ENCODE assay signal across 36 cellular contexts in the genomic region with DNA sequence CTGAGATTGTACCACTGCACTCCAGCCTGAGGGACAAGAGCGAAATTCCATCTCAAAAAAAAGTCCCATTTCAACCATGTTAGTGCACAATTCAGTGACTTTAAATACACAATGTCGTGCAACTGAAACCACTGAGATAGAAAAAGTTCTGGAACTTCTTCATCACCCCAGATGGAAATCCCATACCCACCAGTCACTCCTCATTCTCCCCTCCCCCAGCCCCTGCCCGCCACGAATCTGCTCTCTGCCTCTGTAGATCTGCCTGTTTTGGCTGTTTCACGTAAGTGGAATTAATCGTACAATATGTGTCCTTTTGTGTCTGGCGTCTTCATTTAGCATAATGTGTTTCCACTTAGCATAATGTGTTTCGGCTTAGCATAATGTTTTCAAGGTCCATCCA. TPM values are rescaled to one million over a fixed set of nuclear protein-coding genes. Genes with fewer than 3 reads are reported as not detected.
"Had no signal": no experiment of that assay in that cellular context is flagged by ENCODE, and none has a peak within 500 bp of the region (broad histone marks: within the 10 kb centered on the region; RNA-seq: fewer than 3 reads in every experiment).

No MANE protein-coding gene starts in this region.

- H3K9me3 Mint-ChIP-seq: activated B cell treated with CpG ODN at 0.5 μM for 24 hours; activated CD4-positive, alpha-beta memory T cell treated with anti-CD3 and anti-CD28 coated beads for 36 hours; activated CD4-positive, alpha-beta T cell treated with anti-CD3 and anti-CD28 coated beads, Interleukin-2, amount 10 ng/mL, durations not matched to agents 24 days and 14 days; activated naive CD4-positive, alpha-beta T cell treated with anti-CD3 and anti-CD28 coated beads, Interleukin-2, amount 10 ng/mL, durations not matched to agents 7 days and 5 days; activated T-helper 1 cell treated with anti-CD3 and anti-CD28 coated beads, Interleukin-12 subunit alpha, Interleukin-12 subunit beta, Interleukin-2, Interleukin-4 antibody, amounts not matched to agents 30 ng/mL and 10 ng/mL and 1 ng/mL, durations not matched to agents 14 hours and 24 hours and 36 hours; central memory CD8-positive, alpha-beta T cell; dendritic cell treated with granulocyte-macrophage colony-stimulating factor and Interleukin-4, amounts not matched to agents 40 ng/mL and 50 ng/mL, for 4 days; endodermal cell; T-helper 2 cell treated with Interferon-gamma antibody and Interleukin-4, amounts not matched to agents 5 μg/mL and 100 μg/mL, for 36 hours had no signal

- H3K27ac Mint-ChIP-seq: activated B cell treated with CpG ODN at 0.5 μM for 24 hours; activated CD4-positive, alpha-beta memory T cell treated with anti-CD3 and anti-CD28 coated beads for 36 hours; activated CD4-positive, alpha-beta T cell treated with anti-CD3 and anti-CD28 coated beads for 36 hours; activated CD4-positive, alpha-beta T cell treated with anti-CD3 and anti-CD28 coated beads, Interleukin-2, amount 10 ng/mL, durations not matched to agents 24 days and 14 days; activated CD8-positive, alpha-beta memory T cell treated with anti-CD3 and anti-CD28 coated beads, Interleukin-2, amount 10 ng/mL, durations not matched to agents 7 days and 5 days; activated CD8-positive, alpha-beta T cell treated with anti-CD3 and anti-CD28 coated beads, Interleukin-2, amount 10 ng/mL, durations not matched to agents 7 days and 5 days; activated naive CD4-positive, alpha-beta T cell treated with anti-CD3 and anti-CD28 coated beads, Interleukin-2, amount 10 ng/mL, durations not matched to agents 7 days and 5 days; activated naive CD8-positive, alpha-beta T cell; activated T-helper 1 cell treated with anti-CD3 and anti-CD28 coated beads, Interleukin-12 subunit alpha, Interleukin-12 subunit beta, Interleukin-2, Interleukin-4 antibody, amounts not matched to agents 30 ng/mL and 10 ng/mL and 1 ng/mL, durations not matched to agents 14 hours and 24 hours and 36 hours; dendritic cell treated with granulocyte-macrophage colony-stimulating factor and Interleukin-4, amounts not matched to agents 40 ng/mL and 50 ng/mL, for 4 days; endodermal cell; T-helper 17 cell; T-helper 2 cell treated with Interferon-gamma antibody and Interleukin-4, amounts not matched to agents 5 μg/mL and 100 μg/mL, for 36 hours had no signal

- H3K27ac ChIP-seq: ascending aorta, brain microvascular endothelial cell, coronary artery, foreskin keratinocyte, gastrocnemius medialis, WERI-Rb-1 had no signal

- H3K36me3 ChIP-seq: ascending aorta, brain microvascular endothelial cell, gastrocnemius medialis, WERI-Rb-1 had no signal

- H3K27me3 ChIP-seq: ascending aorta, brain microvascular endothelial cell, dorsolateral prefrontal cortex, gastrocnemius medialis had no signal

- H3K4me1 ChIP-seq: ascending aorta, foreskin keratinocyte, gastrocnemius medialis had no signal

- H3K36me3 Mint-ChIP-seq: activated CD4-positive, alpha-beta memory T cell treated with anti-CD3 and anti-CD28 coated beads for 36 hours; activated CD8-positive, alpha-beta memory T cell treated with anti-CD3 and anti-CD28 coated beads, Interleukin-2, amount 10 ng/mL, durations not matched to agents 7 days and 5 days; activated naive CD4-positive, alpha-beta T cell treated with anti-CD3 and anti-CD28 coated beads, Interleukin-2, amount 10 ng/mL, durations not matched to agents 7 days and 5 days; activated naive CD8-positive, alpha-beta T cell had no signal

- H3K27me3 Mint-ChIP-seq: activated CD4-positive, alpha-beta memory T cell treated with anti-CD3 and anti-CD28 coated beads for 36 hours; activated CD4-positive, alpha-beta T cell treated with anti-CD3 and anti-CD28 coated beads for 36 hours; activated CD4-positive, alpha-beta T cell treated with anti-CD3 and anti-CD28 coated beads, Interleukin-2, amount 10 ng/mL, durations not matched to agents 24 days and 14 days; activated CD8-positive, alpha-beta memory T cell treated with anti-CD3 and anti-CD28 coated beads, Interleukin-2, amount 10 ng/mL, durations not matched to agents 7 days and 5 days; activated naive CD8-positive, alpha-beta T cell; dendritic cell treated with granulocyte-macrophage colony-stimulating factor and Interleukin-4, amounts not matched to agents 40 ng/mL and 50 ng/mL, for 4 days had no signal

- DNase-seq: activated B cell treated with CpG ODN at 0.5 μM for 24 hours; activated CD4-positive, alpha-beta memory T cell treated with anti-CD3 and anti-CD28 coated beads for 36 hours; activated CD4-positive, alpha-beta T cell treated with anti-CD3 and anti-CD28 coated beads for 36 hours; activated CD4-positive, alpha-beta T cell treated with anti-CD3 and anti-CD28 coated beads, Interleukin-2, amount 10 ng/mL, durations not matched to agents 24 days and 14 days; activated CD4-positive, CD25-positive, alpha-beta regulatory T cell treated with anti-CD3 and anti-CD28 coated beads, Interleukin-2, amount 50 U/mL, for 72 hours; activated CD8-positive, alpha-beta memory T cell treated with anti-CD3 and anti-CD28 coated beads, Interleukin-2, amount 10 ng/mL, durations not matched to agents 7 days and 5 days; activated CD8-positive, alpha-beta memory T cell treated with anti-CD3 and anti-CD28 coated beads, Interleukin-2, amount 50 U/mL, for 4 hours; activated CD8-positive, alpha-beta T cell treated with anti-CD3 and anti-CD28 coated beads, Interleukin-2, amount 10 ng/mL, durations not matched to agents 7 days and 5 days; activated gamma-delta T cell; activated naive CD4-positive, alpha-beta T cell; activated naive CD4-positive, alpha-beta T cell treated with anti-CD3 and anti-CD28 coated beads, Interleukin-2, amount 10 ng/mL, durations not matched to agents 7 days and 5 days; activated T-cell treated with anti-CD3 and anti-CD28 coated beads, Interleukin-2, amount 50 U/mL, for 1 hour; activated T-cell treated with anti-CD3 and anti-CD28 coated beads, Interleukin-2, amount 50 U/mL, for 48 hours; brain microvascular endothelial cell; dorsolateral prefrontal cortex; effector memory CD4-positive, alpha-beta T cell; endodermal cell; foreskin keratinocyte; gastrocnemius medialis; glutamatergic neuron; T-helper 1 cell; T-helper 17 cell; T1000; WERI-Rb-1 had no signal

- FAIRE-seq: bronchial epithelial cell had no signal

- H3K4me3 Mint-ChIP-seq: activated B cell treated with CpG ODN at 0.5 μM for 24 hours; activated CD4-positive, alpha-beta memory T cell treated with anti-CD3 and anti-CD28 coated beads for 36 hours; activated CD4-positive, alpha-beta T cell treated with anti-CD3 and anti-CD28 coated beads for 36 hours; activated CD4-positive, alpha-beta T cell treated with anti-CD3 and anti-CD28 coated beads, Interleukin-2, amount 10 ng/mL, durations not matched to agents 24 days and 14 days; activated CD8-positive, alpha-beta memory T cell treated with anti-CD3 and anti-CD28 coated beads, Interleukin-2, amount 10 ng/mL, durations not matched to agents 7 days and 5 days; activated CD8-positive, alpha-beta T cell treated with anti-CD3 and anti-CD28 coated beads, Interleukin-2, amount 10 ng/mL, durations not matched to agents 7 days and 5 days; activated naive CD4-positive, alpha-beta T cell treated with anti-CD3 and anti-CD28 coated beads, Interleukin-2, amount 10 ng/mL, durations not matched to agents 7 days and 5 days; activated naive CD8-positive, alpha-beta T cell; activated T-helper 1 cell treated with anti-CD3 and anti-CD28 coated beads, Interleukin-12 subunit alpha, Interleukin-12 subunit beta, Interleukin-2, Interleukin-4 antibody, amounts not matched to agents 30 ng/mL and 10 ng/mL and 1 ng/mL, durations not matched to agents 14 hours and 24 hours and 36 hours; central memory CD8-positive, alpha-beta T cell; dendritic cell treated with granulocyte-macrophage colony-stimulating factor and Interleukin-4, amounts not matched to agents 40 ng/mL and 50 ng/mL, for 4 days; endodermal cell; T-helper 17 cell; T-helper 2 cell treated with Interferon-gamma antibody and Interleukin-4, amounts not matched to agents 5 μg/mL and 100 μg/mL, for 36 hours had no signal

- H3K4me3 ChIP-seq: ascending aorta, coronary artery, dorsolateral prefrontal cortex, gastrocnemius medialis had no signal

- ATAC-seq: activated CD4-positive, alpha-beta T cell treated with anti-CD3 and anti-CD28 coated beads for 36 hours; activated CD8-positive, alpha-beta memory T cell treated with anti-CD3 and anti-CD28 coated beads, Interleukin-2, amount 10 ng/mL, durations not matched to agents 7 days and 5 days; activated CD8-positive, alpha-beta T cell treated with anti-CD3 and anti-CD28 coated beads, Interleukin-2, amount 10 ng/mL, durations not matched to agents 7 days and 5 days; esophagus mucosa; foreskin keratinocyte; gastrocnemius medialis; T-helper 17 cell had no signal

- H3K4me1 Mint-ChIP-seq: activated B cell treated with CpG ODN at 0.5 μM for 24 hours; activated CD4-positive, alpha-beta T cell treated with anti-CD3 and anti-CD28 coated beads for 36 hours; activated CD4-positive, alpha-beta T cell treated with anti-CD3 and anti-CD28 coated beads, Interleukin-2, amount 10 ng/mL, durations not matched to agents 24 days and 14 days; activated CD8-positive, alpha-beta memory T cell treated with anti-CD3 and anti-CD28 coated beads, Interleukin-2, amount 10 ng/mL, durations not matched to agents 7 days and 5 days; activated naive CD4-positive, alpha-beta T cell treated with anti-CD3 and anti-CD28 coated beads, Interleukin-2, amount 10 ng/mL, durations not matched to agents 7 days and 5 days; central memory CD8-positive, alpha-beta T cell; T-helper 17 cell had no signal

- H3K9me3 ChIP-seq: ascending aorta, gastrocnemius medialis had no signal

RNA-seq across cellular contexts. Expression of a gene that starts 3.6 kb away (rescaled TPM):
- total RNA-seq: activated B cell treated with CpG ODN at 0.5 μM for 24 hours; activated CD4-positive, alpha-beta memory T cell treated with anti-CD3 and anti-CD28 coated beads for 36 hours; activated CD4-positive, alpha-beta T cell treated with anti-CD3 and anti-CD28 coated beads for 36 hours; activated CD4-positive, alpha-beta T cell treated with anti-CD3 and anti-CD28 coated beads, Interleukin-2, amount 10 ng/mL, durations not matched to agents 24 days and 14 days; activated CD8-positive, alpha-beta memory T cell treated with anti-CD3 and anti-CD28 coated beads for 36 hours; activated CD8-positive, alpha-beta memory T cell treated with anti-CD3 and anti-CD28 coated beads, Interleukin-2, amount 10 ng/mL, durations not matched to agents 7 days and 5 days; activated CD8-positive, alpha-beta T cell treated with anti-CD3 and anti-CD28 coated beads, Interleukin-2, amount 10 ng/mL, durations not matched to agents 7 days and 5 days; activated T-helper 1 cell treated with anti-CD3 and anti-CD28 coated beads, Interleukin-12 subunit alpha, Interleukin-12 subunit beta, Interleukin-2, Interleukin-4 antibody, amounts not matched to agents 30 ng/mL and 10 ng/mL and 1 ng/mL, durations not matched to agents 14 hours and 24 hours and 36 hours; ascending aorta; bronchial epithelial cell; cardiac septum; endodermal cell; epithelial cell of proximal tubule; esophagus mucosa; foreskin keratinocyte; gastrocnemius medialis; T-helper 17 cell had no signal
- polyA plus RNA-seq: foreskin keratinocyte had no signal

RNA-seq across cellular contexts. Expression of a gene that starts 57.0 kb away (rescaled TPM):
- total RNA-seq: activated B cell treated with CpG ODN at 0.5 μM for 24 hours; activated CD4-positive, alpha-beta memory T cell treated with anti-CD3 and anti-CD28 coated beads for 36 hours; activated CD4-positive, alpha-beta T cell treated with anti-CD3 and anti-CD28 coated beads for 36 hours; activated CD4-positive, alpha-beta T cell treated with anti-CD3 and anti-CD28 coated beads, Interleukin-2, amount 10 ng/mL, durations not matched to agents 24 days and 14 days; activated CD8-positive, alpha-beta memory T cell treated with anti-CD3 and anti-CD28 coated beads for 36 hours; activated CD8-positive, alpha-beta memory T cell treated with anti-CD3 and anti-CD28 coated beads, Interleukin-2, amount 10 ng/mL, durations not matched to agents 7 days and 5 days; activated CD8-positive, alpha-beta T cell treated with anti-CD3 and anti-CD28 coated beads, Interleukin-2, amount 10 ng/mL, durations not matched to agents 7 days and 5 days; activated T-helper 1 cell treated with anti-CD3 and anti-CD28 coated beads, Interleukin-12 subunit alpha, Interleukin-12 subunit beta, Interleukin-2, Interleukin-4 antibody, amounts not matched to agents 30 ng/mL and 10 ng/mL and 1 ng/mL, durations not matched to agents 14 hours and 24 hours and 36 hours; ascending aorta; bronchial epithelial cell; cardiac septum; epithelial cell of proximal tubule; foreskin keratinocyte; gastrocnemius medialis; T-helper 17 cell had no signal
- polyA plus RNA-seq: foreskin keratinocyte had no signal
